In genomic region chr12:59499774-59500173, GRCh38 we compare ENCODE assay signal across 14 cellular contexts.
DNase-seq lines count a peak whose midpoint lies in the region; ATAC-seq and TF ChIP-seq lines count a peak whose summit lies in the region.
"Had no signal": no experiment of that assay in that cellular context is flagged by ENCODE, and none has a peak within 500 bp of the region (broad histone marks: within the 10 kb centered on the region; RNA-seq: fewer than 3 reads in every experiment).

No MANE protein-coding gene starts in this region.

- no peaks in the 10 kb centered on the region for H3K36me3 ChIP-seq in lower lobe of right lung

- H3K27ac ChIP-seq in lower lobe of right lung, result no peak overlapping the region

- no peak overlapping the region for H3K4me3 ChIP-seq in lower lobe of right lung
- H3K4me3 ChIP-seq: mucosa of descending colon had no signal

- H3K9me3 ChIP-seq in lower lobe of right lung, result no peaks in the 10 kb centered on the region
- H3K9me3 ChIP-seq: mucosa of descending colon had no signal

- H3K4me1 ChIP-seq in lower lobe of right lung, result no peaks in the 10 kb centered on the region

- intact Hi-C loops in lower lobe of right lung (cut with DNase I), result no loop called here

- TF ChIP-seq CTCF in lower lobe of right lung (IDR thresholded peaks at IDR 0.05), result no peak

- H3K27me3 ChIP-seq in lower lobe of right lung (ENCODE audit: low read depth), result no peaks in the 10 kb centered on the region

- ATAC-seq in GM18498 (IDR thresholded peaks at IDR 0.05; ENCODE audit: unreplicated experiment), result peak; percentile 91
- ATAC-seq in GM19452 (IDR thresholded peaks at IDR 0.05; ENCODE audit: unreplicated experiment), result peak; percentile 91
- peak; percentile 71 for ATAC-seq in HG02870 (IDR thresholded peaks at IDR 0.05; ENCODE audit: unreplicated experiment)
- ATAC-seq in HG03558 (IDR thresholded peaks at IDR 0.05; ENCODE audit: extremely low read depth, unreplicated experiment), result peak; percentile 81
- no peak for ATAC-seq in lower lobe of right lung
- ATAC-seq: mucosa of descending colon, sciatic nerve had no signal

- DNase-seq in lower lobe of right lung (no peak), DMS114 treated with DMSO at 0.1 percent for 48 hours (lab: John Stamatoyannopoulos, UW; ENCODE audit: unreplicated experiment) (no peak), HK-2 (ENCODE audit: unreplicated experiment) (no peak), pons (ENCODE audit: low spot score) (no peak)
- DNase-seq: activated CD4-positive, alpha-beta T cell treated with anti-CD3 and anti-CD28 coated beads, Interleukin-2, amount 10 ng/mL, durations not matched to agents 7 days and 5 days; amygdala; CD4-positive, alpha-beta T cell; mucosa of descending colon; NCI-H69 had no signal

Comparison
In these comparisons a context has a peak if more than half of its experiments do, and no peak if none do; other contexts are left out.
1. ATAC-seq: peak in GM18498 (single experiment), GM19452 (single experiment), HG02870 (single experiment) and HG03558 (single experiment); none in lower lobe of right lung (0 of 2).